22 cellular contexts compared by ENCODE assay signal in genomic region chr19:55520691-55521292, GRCh38. TPM values are rescaled to one million over a fixed set of nuclear protein-coding genes. Genes with fewer than 3 reads are reported as not detected.
"Had no signal": no experiment of that assay in that cellular context is flagged by ENCODE, and none has a peak within 500 bp of the region (broad histone marks: within the 10 kb centered on the region; RNA-seq: fewer than 3 reads in every experiment).

No MANE protein-coding gene starts in this region.

- FAIRE-seq: astrocyte had no signal

- H3K27ac ChIP-seq: PC-9 had no signal

- H3K4me3 ChIP-seq: PC-9 had no signal

- DNase-seq: activated CD4-positive, alpha-beta T cell treated with anti-CD3 and anti-CD28 coated beads for 48 hours; activated CD4-positive, alpha-beta T cell treated with anti-CD3 and anti-CD28 coated beads, Interleukin-2, amount 50 U/mL, for 4 hours; activated CD4-positive, CD25-positive, alpha-beta regulatory T cell treated with anti-CD3 and anti-CD28 coated beads, Interleukin-2, amount 50 U/mL, for 72 hours; activated CD8-positive, alpha-beta memory T cell treated with anti-CD3 and anti-CD28 coated beads, Interleukin-2, amount 10 ng/mL, durations not matched to agents 7 days and 5 days; activated gamma-delta T cell; activated naive CD4-positive, alpha-beta T cell treated with anti-CD3 and anti-CD28 coated beads for 36 hours; activated T-cell treated with anti-CD3 and anti-CD28 coated beads, Interleukin-2, amount 50 U/mL, for 4 hours; amygdala; Kasumi-1; NCI-H1105 treated with DMSO at 0.1 percent for 48 hours; NCI-H1436 treated with DMSO at 0.1 percent for 48 hours; NCI-H187; NCI-H2081; NCI-H510A treated with DMSO at 0.1 percent for 48 hours; NK-92 treated with Interleukin-12 subunit alpha and Interleukin-12 subunit beta, amount 100 ng/mL, for 24 hours; SIG-M5; T-helper 17 cell; T-helper 9 cell had no signal

- ATAC-seq: activated CD8-positive, alpha-beta memory T cell treated with anti-CD3 and anti-CD28 coated beads, Interleukin-2, amount 10 ng/mL, durations not matched to agents 7 days and 5 days; activated T-cell treated with anti-CD3 and anti-CD28 coated beads, Interleukin-2, amount 50 U/mL, for 4 hours; T-helper 17 cell; WTC11 had no signal

- H3K4me2 ChIP-seq: PC-9 had no signal

- H2AFZ ChIP-seq: PC-9 had no signal

RNA-seq across cellular contexts. Expression of gene SBK2, which starts 16.1 kb away (rescaled TPM):
- total RNA-seq: activated CD8-positive, alpha-beta memory T cell treated with anti-CD3 and anti-CD28 coated beads, Interleukin-2, amount 10 ng/mL, durations not matched to agents 7 days and 5 days; activated naive CD4-positive, alpha-beta T cell treated with anti-CD3 and anti-CD28 coated beads for 36 hours; activated T-cell treated with anti-CD3 and anti-CD28 coated beads, Interleukin-2, amount 50 U/mL, for 4 hours; RPMI7951; T-helper 17 cell had no signal

RNA-seq across cellular contexts. Expression of gene SBK3, which starts 24.6 kb away (rescaled TPM):
- total RNA-seq: activated CD8-positive, alpha-beta memory T cell treated with anti-CD3 and anti-CD28 coated beads, Interleukin-2, amount 10 ng/mL, durations not matched to agents 7 days and 5 days; activated naive CD4-positive, alpha-beta T cell treated with anti-CD3 and anti-CD28 coated beads for 36 hours; activated T-cell treated with anti-CD3 and anti-CD28 coated beads, Interleukin-2, amount 50 U/mL, for 4 hours; T-helper 17 cell had no signal
